In genomic region chr7:26760499-26760898, GRCh38 we compare ENCODE assay signal across 25 cellular contexts.
"Had no signal": no experiment of that assay in that cellular context is flagged by ENCODE, and none has a peak within 500 bp of the region (broad histone marks: within the 10 kb centered on the region; RNA-seq: fewer than 3 reads in every experiment).

No MANE protein-coding gene starts in this region.

- H3K4me3 ChIP-seq: body of pancreas, cardiac muscle cell, esophagus squamous epithelium, gastrocnemius medialis, ovary, prostate gland, spleen, thoracic aorta had no signal

- H3K9me3 ChIP-seq: body of pancreas, gastrocnemius medialis, neutrophil, ovary, prostate gland, thoracic aorta had no signal

- H3K36me3 ChIP-seq: cardiac muscle cell, esophagus squamous epithelium, gastrocnemius medialis, neutrophil, ovary, prostate gland, thoracic aorta had no signal

- ATAC-seq: body of pancreas, gastrocnemius medialis, left ventricle myocardium superior had no signal

- H3K27ac ChIP-seq: body of pancreas, cardiac muscle cell, esophagus squamous epithelium, gastrocnemius medialis, ovary, prostate gland, spleen, thoracic aorta had no signal

- H3K27me3 ChIP-seq: body of pancreas, cardiac muscle cell, esophagus squamous epithelium, gastrocnemius medialis, neutrophil, ovary, spleen had no signal

- H3K4me1 ChIP-seq: body of pancreas, esophagus squamous epithelium, gastrocnemius medialis, prostate gland, spleen had no signal

- FAIRE-seq: TTC549 had no signal

- DNase-seq: activated B cell treated with CpG ODN at 0.5 μM for 24 hours; activated CD4-positive, alpha-beta memory T cell treated with anti-CD3 and anti-CD28 coated beads for 36 hours; activated CD4-positive, alpha-beta T cell treated with anti-CD3 and anti-CD28 coated beads for 4 hours; activated naive CD4-positive, alpha-beta T cell treated with anti-CD3 and anti-CD28 coated beads for 36 hours; activated naive CD8-positive, alpha-beta T cell treated with anti-CD3 and anti-CD28 coated beads, Interleukin-2, amount 10 ng/mL, durations not matched to agents 7 days and 5 days; activated T-cell treated with anti-CD3 and anti-CD28 coated beads, Interleukin-2, amount 50 U/mL, for 48 hours; amygdala; body of pancreas; cortex of kidney; endodermal cell; esophagus squamous epithelium; gastrocnemius medialis; hypothalamus; left ventricle myocardium superior; mammary epithelial cell; midbrain; ovary; spleen; stimulated activated CD4-positive, alpha-beta T cell treated with anti-CD3 and anti-CD28 coated beads, Interleukin-4, amount 100 ng/mL, for 24 hours; stimulated activated naive CD4-positive, alpha-beta T cell treated with Interleukin-2 at 50 U/mL for 16 hours had no signal
